15 cellular contexts compared by ENCODE assay signal in the genomic region with DNA sequence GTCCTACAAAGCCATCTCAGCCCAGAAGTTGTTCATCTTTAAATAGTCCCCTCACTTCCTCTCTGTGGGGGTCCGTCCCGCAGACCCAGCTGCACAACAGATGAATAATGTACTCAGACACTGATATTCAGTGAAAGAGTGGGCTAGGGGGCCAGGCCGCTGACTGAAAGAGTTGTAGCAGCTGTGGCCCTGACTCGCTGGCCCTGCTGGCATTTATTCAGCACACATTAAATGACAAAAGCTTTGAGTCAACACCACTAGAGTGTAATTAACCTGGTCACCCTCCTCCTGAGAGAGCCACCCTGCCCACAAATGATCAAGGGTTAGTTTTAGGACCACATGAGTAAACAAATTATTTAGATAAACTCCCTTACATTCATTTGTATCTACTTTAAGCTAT.
DNase-seq lines count a peak whose midpoint lies in the region; ATAC-seq lines count a peak whose summit lies in the region.
"Had no signal": no experiment of that assay in that cellular context is flagged by ENCODE, and none has a peak within 500 bp of the region (broad histone marks: within the 10 kb centered on the region; RNA-seq: fewer than 3 reads in every experiment).

No MANE protein-coding gene starts in this region.

- DNase-seq in NCI-H748 (lab: John Stamatoyannopoulos, UW; ENCODE audit: unreplicated experiment) (peak; percentile 48), NCI-H748 treated with DMSO at 0.1 percent for 48 hours (lab: John Stamatoyannopoulos, UW) (no peak), NCI-H2227 (lab: John Stamatoyannopoulos, UW; ENCODE audit: unreplicated experiment) (peak; percentile 52), SW480 (ENCODE audit: low spot score) (peak; percentile 36), retina (peak; percentile 26), COLO829 (ENCODE audit: low spot score) (no peak), NCI-H187 treated with DMSO at 0.1 percent for 48 hours (lab: John Stamatoyannopoulos, UW) (no peak)
- DNase-seq: CD8-positive, alpha-beta memory T cell; HCEC 1CT; NCI-H1092; NCI-H1436; NCI-H1930; NCI-H510A treated with DMSO at 0.1 percent for 48 hours had no signal

- no peak for ATAC-seq in HG03097 (IDR thresholded peaks at IDR 0.05; ENCODE audit: low FRiP score, unreplicated experiment)
- ATAC-seq: Right ventricle myocardium inferior had no signal

Comparison
In these comparisons a context has a peak if more than half of its experiments do, and no peak if none do; other contexts are left out.
1. DNase-seq: peak in NCI-H748 (single experiment), NCI-H2227 (single experiment), SW480 (single experiment) and retina (single experiment); none in NCI-H748 treated with DMSO at 0.1 percent for 48 hours (single experiment), COLO829 (single experiment) and NCI-H187 treated with DMSO at 0.1 percent for 48 hours (single experiment).